In genomic region chr10:92552310-92552709, GRCh38 we compare ENCODE assay signal across 16 cellular contexts. TPM values are rescaled to one million over a fixed set of nuclear protein-coding genes. Genes with fewer than 3 reads are reported as not detected.
DNase-seq lines count a peak whose midpoint lies in the region; FAIRE-seq and TF ChIP-seq lines count a peak whose summit lies in the region.
"Had no signal": no experiment of that assay in that cellular context is flagged by ENCODE, and none has a peak within 500 bp of the region (broad histone marks: within the 10 kb centered on the region; RNA-seq: fewer than 3 reads in every experiment).

No MANE protein-coding gene starts in this region.

- peaks cover 4% of the 10 kb centered on the region for H3K9me3 ChIP-seq in AG04450 (ENCODE audit: control insufficient read depth, insufficient read depth, low read length)

- FAIRE-seq in H54 (lab: Jason Lieb, UNC): no peak

- no peaks in the 10 kb centered on the region for H3K27me3 ChIP-seq in AG04450 (ENCODE audit: control insufficient read depth, insufficient read depth, low read length)

- POLR2A ChIA-PET in AG04450 (lab: Yijun Ruan, JAX) (no interaction called here), RWPE1 (lab: Yijun Ruan, JAX; ENCODE audit: low non-redundant PET) (no interaction called here)

- no peak for DNase-seq in AG04450 (ENCODE audit: low read depth, low spot score)
- DNase-seq in RWPE1 (ENCODE audit: low spot score): no peak
- no peak for DNase-seq in fibroblast of mammary gland (ENCODE audit: low read depth)
- no peak for DNase-seq in EL
- no peak for DNase-seq in H54 (ENCODE audit: insufficient read length, low spot score)
- no peak for DNase-seq in islet precursor cell
- DNase-seq in NCI-H345 (lab: John Stamatoyannopoulos, UW): no peak
- DNase-seq: activated CD8-positive, alpha-beta memory T cell treated with anti-CD3 and anti-CD28 coated beads for 24 hours; activated naive CD4-positive, alpha-beta T cell treated with Interleukin-2 at 50 U/mL for 16 hours; caudate nucleus; DMS153; GM23248; left cardiac atrium; MV-4-11; SHP77 treated with DMSO at 0.1 percent for 48 hours had no signal

- TF ChIP-seq POLR2A in H54 (IDR thresholded peaks at IDR 0.05; ENCODE audit: low read depth, low read length): no peak

- TF ChIP-seq CTCF in AG04450 (IDR thresholded peaks at IDR 0.05; ENCODE audit: low read depth, low read length): 0 out of 2 replicates have a peak, but pooled peaks have one; percentile 8
- peak; percentile 58 for TF ChIP-seq CTCF in GM12873 (IDR thresholded peaks at IDR 0.05; ENCODE audit: insufficient read depth, low read depth, low read length, missing control alignments)
- 0 out of 2 replicates have a peak, but pooled peaks have one; percentile 16 for TF ChIP-seq CTCF in RWPE1 (conservative IDR thresholded peaks at IDR 0.05; ENCODE audit: low read depth)
- peak; percentile 36 for TF ChIP-seq CTCF in fibroblast of mammary gland (conservative IDR thresholded peaks at IDR 0.05; ENCODE audit: control insufficient read depth, insufficient read depth, low read depth, low read length)

- H3K27ac ChIP-seq in AG04450 (ENCODE audit: low read depth, low read length): no peak overlapping the region
- no peak overlapping the region for H3K27ac ChIP-seq in RWPE1
- H3K27ac ChIP-seq: GM23248 had no signal

- H3K4me3 ChIP-seq in AG04450 (ENCODE audit: low read depth, low read length) (no peak overlapping the region), fibroblast of mammary gland (ENCODE audit: control insufficient read depth, low read depth, low read length) (no peak overlapping the region)
- H3K4me3 ChIP-seq: GM23248 had no signal

- CTCF ChIA-PET in AG04450 (lab: Charles Lee): interaction anchor here (1.1 to 1.6 kb wide), 2 partner anchors 22 to 27 kb away, joined by 3 read pairs; partner anchors contain the start of gene IDE
- CTCF ChIA-PET in RWPE1 (lab: Yijun Ruan, JAX): interaction anchor here (0.6 to 2.2 kb wide), 4 partner anchors 22 to 467 kb away, joined by 3 to 9 read pairs (median 4); no protein-coding TSS in a partner anchor

RNA-seq across cellular contexts. Expression of gene IDE, which starts 21.6 kb away (rescaled TPM):
- 31.2 and 39.0 TPM in 2 replicates for polyA plus RNA-seq in AG04450 (2011; rRNA removed)
- 35.4 and 50.4 TPM in 2 replicates for polyA minus RNA-seq in AG04450 (2011; rRNA and poly(A)+ RNA removed)

RNA-seq across cellular contexts. Expression of gene KIF11, which starts 40.6 kb away (rescaled TPM):
- 5.2 and 7.6 TPM in 2 replicates for polyA plus RNA-seq in AG04450 (2011; rRNA removed)
- polyA minus RNA-seq in AG04450 (2011; rRNA and poly(A)+ RNA removed): 3.0 and 7.5 TPM in 2 replicates

Comparison
In these comparisons a context has a peak if more than half of its experiments do, and no peak if none do; other contexts are left out.
1. CTCF ChIP-seq: peak in every context shown above with its lines; median percentile 58 in GM12873; 36 in fibroblast of mammary gland; 16 in RWPE1; 8 in AG04450.